Comparison of ENCODE assay signal across 13 cellular contexts in genomic region chr1:88646852-88647645, GRCh38. TPM values are rescaled to one million over a fixed set of nuclear protein-coding genes. Genes with fewer than 3 reads are reported as not detected.
DNase-seq lines count a peak whose midpoint lies in the region; ATAC-seq, FAIRE-seq and TF ChIP-seq lines count a peak whose summit lies in the region.
"Had no signal": no experiment of that assay in that cellular context is flagged by ENCODE, and none has a peak within 500 bp of the region (broad histone marks: within the 10 kb centered on the region; RNA-seq: fewer than 3 reads in every experiment).

No MANE protein-coding gene starts in this region.

- CTCF ChIA-PET in GM10248 (lab: Yijun Ruan, JAX) = interaction anchor here (0.8 to 17.4 kb wide), 6 partner anchors 10 to 230 kb away, joined by 3 to 142 read pairs (median 3); no protein-coding TSS in a partner anchor

- H3K27ac ChIP-seq in endodermal cell (ENCODE audit: low read depth, low read length) (no peak overlapping the region), gastroesophageal sphincter (no peak overlapping the region)
- H3K27ac ChIP-seq: tibial nerve had no signal

- no peaks in the 10 kb centered on the region for H3K9me3 ChIP-seq in endodermal cell (ENCODE audit: control insufficient read depth, low read length)
- no peaks in the 10 kb centered on the region for H3K9me3 ChIP-seq in gastroesophageal sphincter
- H3K9me3 ChIP-seq: tibial nerve had no signal

- H3K4me1 ChIP-seq in endodermal cell (ENCODE audit: control insufficient read depth, insufficient read depth, low read length) = peaks cover 3% of the 10 kb centered on the region
- H3K4me1 ChIP-seq in gastroesophageal sphincter = no peaks in the 10 kb centered on the region
- H3K4me1 ChIP-seq: tibial nerve had no signal

- no peak overlapping the region for H3K9ac ChIP-seq in endodermal cell (ENCODE audit: extremely low read depth, low read length, poor library complexity, severe bottlenecking)

- H3K27me3 Mint-ChIP-seq in endodermal cell (ENCODE audit: insufficient read depth) (peaks cover 2% of the 10 kb centered on the region), osteocyte (ENCODE audit: unreplicated experiment) (peaks cover 34% of the 10 kb centered on the region)
- H3K27me3 Mint-ChIP-seq: brain had no signal

- TF ChIP-seq POLR2A in gastroesophageal sphincter (IDR thresholded peaks at IDR 0.05) = no peak

- H3K36me3 ChIP-seq in endodermal cell (ENCODE audit: control insufficient read depth, insufficient read depth, low read length) (no peaks in the 10 kb centered on the region), gastroesophageal sphincter (no peaks in the 10 kb centered on the region)
- H3K36me3 ChIP-seq: tibial nerve had no signal

- 70 to 80% methylated on average over 2 to 3 of the region's 3 CpGs for WGBS in endodermal cell (ENCODE audit: insufficient coverage in 1 of 2, insufficient read length in 1 of 2), 2 experiments
- WGBS in gastroesophageal sphincter (ENCODE audit: low coverage in 1 of 2), 2 donors = 66 to 69% methylated on average over 3 of the region's 3 CpGs

- H3K4me1 Mint-ChIP-seq in endodermal cell (peaks cover 46% of the 10 kb centered on the region), osteocyte (ENCODE audit: unreplicated experiment) (no peaks in the 10 kb centered on the region)
- H3K4me1 Mint-ChIP-seq: activated CD4-positive, alpha-beta memory T cell treated with anti-CD3 and anti-CD28 coated beads, Interleukin-2, amount 10 ng/mL, durations not matched to agents 7 days and 5 days; brain; natural killer cell had no signal

- H3K27ac Mint-ChIP-seq in endodermal cell (no peak overlapping the region), osteocyte (ENCODE audit: unreplicated experiment) (no peak overlapping the region)
- H3K27ac Mint-ChIP-seq: activated CD4-positive, alpha-beta memory T cell treated with anti-CD3 and anti-CD28 coated beads, Interleukin-2, amount 10 ng/mL, durations not matched to agents 7 days and 5 days; brain; natural killer cell had no signal

- DNase-seq in D721Med (ENCODE audit: insufficient read length, low spot score) = no peak
- peak; percentile 81 for DNase-seq in KBM-7
- DNase-seq in endodermal cell = peak; percentile 43
- no peak for DNase-seq in A172 (ENCODE audit: low spot score)
- no peak for DNase-seq in GM10248 (ENCODE audit: extremely low spot score)
- no peak for DNase-seq in osteocyte (ENCODE audit: extremely low spot score, unreplicated experiment)
- DNase-seq: activated CD4-positive, alpha-beta memory T cell treated with anti-CD3 and anti-CD28 coated beads, Interleukin-2, amount 10 ng/mL, durations not matched to agents 7 days and 5 days; natural killer cell; PC-3 had no signal

- H3K27me3 ChIP-seq in endodermal cell (ENCODE audit: control insufficient read depth, insufficient read depth, low read length, poor library complexity, severe bottlenecking) = no peaks in the 10 kb centered on the region
- no peaks in the 10 kb centered on the region for H3K27me3 ChIP-seq in gastroesophageal sphincter
- H3K27me3 ChIP-seq: tibial nerve had no signal

- H3K4me3 Mint-ChIP-seq in endodermal cell (no peak overlapping the region), osteocyte (ENCODE audit: unreplicated experiment) (no peak overlapping the region)
- H3K4me3 Mint-ChIP-seq: activated CD4-positive, alpha-beta memory T cell treated with anti-CD3 and anti-CD28 coated beads, Interleukin-2, amount 10 ng/mL, durations not matched to agents 7 days and 5 days; brain; natural killer cell had no signal

- peak; percentile 83 for FAIRE-seq in D721Med (lab: Jason Lieb, UNC)

- H3K36me3 Mint-ChIP-seq in endodermal cell (ENCODE audit: low read depth) = no peaks in the 10 kb centered on the region
- no peaks in the 10 kb centered on the region for H3K36me3 Mint-ChIP-seq in osteocyte (ENCODE audit: unreplicated experiment)
- H3K36me3 Mint-ChIP-seq: brain, natural killer cell had no signal

- H3K9me3 Mint-ChIP-seq in endodermal cell (no peaks in the 10 kb centered on the region), osteocyte (ENCODE audit: unreplicated experiment) (no peaks in the 10 kb centered on the region)
- H3K9me3 Mint-ChIP-seq: activated CD4-positive, alpha-beta memory T cell treated with anti-CD3 and anti-CD28 coated beads, Interleukin-2, amount 10 ng/mL, durations not matched to agents 7 days and 5 days; brain; natural killer cell had no signal

- in situ Hi-C loops in KBM-7 (cut with MboI; ENCODE audit: low pct_unique_long_range_greater_than_20kb, low sequenced_read_pairs) = no loop called here

- POLR2A ChIA-PET in GM10248 (lab: Yijun Ruan, JAX) = no interaction called here

- H3K4me3 ChIP-seq in endodermal cell (ENCODE audit: low read length) (no peak overlapping the region), gastroesophageal sphincter (no peak overlapping the region)
- H3K4me3 ChIP-seq: tibial nerve had no signal

- no peak for TF ChIP-seq CTCF in D721Med (IDR thresholded peaks at IDR 0.05; ENCODE audit: insufficient read depth, missing control alignments)
- no peak for TF ChIP-seq CTCF in endodermal cell (conservative IDR thresholded peaks at IDR 0.05)
- no peak for TF ChIP-seq CTCF in gastroesophageal sphincter (IDR thresholded peaks at IDR 0.05)
- no peak for TF ChIP-seq CTCF in GM10248 (IDR thresholded peaks at IDR 0.05; ENCODE audit: control extremely low read depth, extremely low read depth, low read depth, missing control alignments)
- TF ChIP-seq CTCF in osteocyte (IDR thresholded peaks at IDR 0.05) = no peak

- TF ChIP-seq EP300 in gastroesophageal sphincter (IDR thresholded peaks at IDR 0.05) = no peak

- peak; percentile 61 for ATAC-seq in GM19035 (IDR thresholded peaks at IDR 0.05; ENCODE audit: unreplicated experiment)
- ATAC-seq in gastroesophageal sphincter = no peak
- ATAC-seq: natural killer cell, PC-3 had no signal

RNA-seq across cellular contexts. Expression of gene PKN2, which starts 37.0 kb away (rescaled TPM):
- total RNA-seq in endodermal cell = 10 to 100 TPM; 64.6 to 71.1 TPM
- polyA plus RNA-seq in endodermal cell (2013, experiment 1 of 2) = 36.0 TPM
- polyA plus RNA-seq in endodermal cell (2013, experiment 2 of 2) = 37.2 TPM
- total RNA-seq in gastroesophageal sphincter = 10 to 100 TPM; 30.9 to 47.8 (median 38.4) TPM
- 13.9 and 15.7 TPM in 2 replicates for total RNA-seq in A172 (2014; rRNA removed; shearing (Covaris generic))
- 43.8 and 46.8 TPM in 2 replicates for total RNA-seq in osteocyte

Comparison
In these comparisons a context has a peak if more than half of its experiments do, and no peak if none do; other contexts are left out.
1. DNase-seq: peak in KBM-7 (single experiment) and endodermal cell (single experiment); none in D721Med (single experiment), A172 (single experiment), GM10248 (single experiment) and osteocyte (single experiment).